ENCODE assay signal across 24 cellular contexts in the genomic region with DNA sequence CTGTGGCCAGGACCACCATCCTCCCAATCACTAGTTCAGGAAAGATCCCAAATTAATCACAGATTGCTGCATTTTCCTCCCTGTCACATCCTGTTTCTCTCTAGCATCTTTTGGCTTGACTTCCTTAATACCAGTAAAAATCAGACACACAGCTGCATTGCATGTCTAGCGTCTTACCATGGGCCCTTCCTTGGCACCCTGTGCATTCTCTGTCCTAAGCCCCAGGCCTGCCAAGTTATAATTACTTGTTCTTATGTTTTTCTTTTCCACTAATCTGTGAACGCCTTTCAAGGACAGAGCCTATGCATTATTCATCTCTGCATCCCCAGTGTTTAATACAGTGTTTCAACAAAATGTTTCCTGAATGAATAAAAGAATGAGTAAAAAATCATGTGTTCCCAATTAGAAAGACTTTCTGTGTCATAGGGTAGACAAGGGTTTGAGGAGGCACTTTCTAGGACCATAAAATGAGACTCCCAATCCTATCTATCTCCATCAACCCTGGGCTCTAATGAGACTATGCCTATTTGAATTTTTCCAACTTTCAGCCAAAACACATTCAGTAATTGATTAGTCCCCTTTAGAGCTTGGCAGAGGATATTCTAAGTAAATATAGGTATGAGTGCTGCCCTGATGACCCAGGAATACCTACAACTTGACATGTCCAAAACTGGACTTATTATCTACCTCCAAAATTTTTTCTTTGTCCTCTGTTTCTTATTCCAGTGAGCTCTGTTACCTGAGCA. TPM values are rescaled to one million over a fixed set of nuclear protein-coding genes. Genes with fewer than 3 reads are reported as not detected.
A peak's percentile ranks its signal among the peaks of the same experiment; 100 is the strongest.
DNase-seq lines count a peak whose midpoint lies in the region; ATAC-seq and TF ChIP-seq lines count a peak whose summit lies in the region.
"Had no signal": no experiment of that assay in that cellular context is flagged by ENCODE, and none has a peak within 500 bp of the region (broad histone marks: within the 10 kb centered on the region; RNA-seq: fewer than 3 reads in every experiment).

No MANE protein-coding gene starts in this region.

- POLR2A ChIA-PET in activated CD4-positive, alpha-beta T cell treated with anti-CD3 and anti-CD28 coated beads for 36 hours (lab: Charles Lee): interaction anchor here (0.6 kb wide), 1 partner anchor 1270 kb away, joined by 6 read pairs; no protein-coding TSS in a partner anchor

- TF ChIP-seq EP300 in gastroesophageal sphincter (IDR thresholded peaks at IDR 0.05): no peak

- no peaks in the 10 kb centered on the region for H3K27me3 Mint-ChIP-seq in activated CD4-positive, alpha-beta T cell treated with anti-CD3 and anti-CD28 coated beads for 36 hours
- H3K27me3 Mint-ChIP-seq: CD8-positive, alpha-beta memory T cell; naive B cell had no signal

- no peak overlapping the region for H3K4me3 Mint-ChIP-seq in activated CD4-positive, alpha-beta T cell treated with anti-CD3 and anti-CD28 coated beads for 36 hours
- H3K4me3 Mint-ChIP-seq: CD8-positive, alpha-beta memory T cell; naive B cell had no signal

- peaks cover 2% of the 10 kb centered on the region for H3K36me3 Mint-ChIP-seq in activated CD4-positive, alpha-beta T cell treated with anti-CD3 and anti-CD28 coated beads for 36 hours (ENCODE audit: low read depth)

- no peak overlapping the region for H3K4me3 ChIP-seq in right atrium auricular region
- H3K4me3 ChIP-seq in adipocyte (ENCODE audit: low read length): peak overlapping the region; percentile 42
- no peak overlapping the region for H3K4me3 ChIP-seq in gastroesophageal sphincter
- no peak overlapping the region for H3K4me3 ChIP-seq in tibial artery
- H3K4me3 ChIP-seq: lower lobe of right lung, SJSA1 had no signal

- H3K4me1 ChIP-seq in right atrium auricular region (peaks cover 0 to 5% of the 10 kb centered on the region in 2 donors), adipocyte (ENCODE audit: control insufficient read depth, insufficient read depth, low read length) (peaks cover 28% of the 10 kb centered on the region), gastroesophageal sphincter (peaks cover 0 to 21% (median 3%) of the 10 kb centered on the region in 3 donors), tibial artery (peaks cover 0 to 31% (median 16%) of the 10 kb centered on the region in 4 donors)
- H3K4me1 ChIP-seq: lower lobe of right lung, parathyroid adenoma, SJSA1 had no signal

- TF ChIP-seq POLR2A in gastroesophageal sphincter (IDR thresholded peaks at IDR 0.05): no peak

- H3K4me1 Mint-ChIP-seq in activated CD4-positive, alpha-beta T cell treated with anti-CD3 and anti-CD28 coated beads for 36 hours: no peaks in the 10 kb centered on the region
- H3K4me1 Mint-ChIP-seq: naive B cell had no signal

- H3K27ac ChIP-seq in right atrium auricular region: peak overlapping the region in 1 of 2 donors; percentile 46
- H3K27ac ChIP-seq in gastroesophageal sphincter: peak overlapping the region in 3 of 4 donors; percentile 30 to 51 (median 37)
- peak overlapping the region; percentile 20 to 29 for H3K27ac ChIP-seq in tibial artery
- H3K27ac ChIP-seq: lower lobe of right lung, parathyroid adenoma, SJSA1 had no signal

- DNase-seq in Right ventricle myocardium inferior (ENCODE audit: missing footprints) (no peak), right atrium auricular region (ENCODE audit: low spot score) (no peak), adipocyte (ENCODE audit: low read depth) (peak; percentile 75), tibial artery (no peak), GM10266 (ENCODE audit: extremely low spot score) (no peak)
- DNase-seq in activated CD4-positive, alpha-beta T cell treated with anti-CD3 and anti-CD28 coated beads for 36 hours: no peak
- DNase-seq: 8988T; activated CD4-positive, alpha-beta T cell treated with anti-CD3 and anti-CD28 coated beads for 1 hour; activated CD8-positive, alpha-beta memory T cell treated with anti-CD3 and anti-CD28 coated beads, Interleukin-2, amount 50 U/mL, for 48 hours; activated gamma-delta T cell treated with Interleukin-2 at 50 U/mL for 16 hours; CD8-positive, alpha-beta memory T cell; DMS79 treated with DMSO at 0.1 percent for 48 hours; foreskin melanocyte; naive B cell; NCI-H187; NCI-H446 treated with DMSO at 0.1 percent for 48 hours; stimulated activated naive CD4-positive, alpha-beta T cell treated with Interleukin-2 at 50 U/mL for 16 hours; T-helper 9 cell had no signal

- H3K27me3 ChIP-seq in right atrium auricular region (no peaks in the 10 kb centered on the region), adipocyte (replicated peaks; ENCODE audit: control insufficient read depth, insufficient read depth, low read length) (no peaks in the 10 kb centered on the region), gastroesophageal sphincter (no peaks in the 10 kb centered on the region), tibial artery (no peaks in the 10 kb centered on the region)
- H3K27me3 ChIP-seq: SJSA1 had no signal

- TF ChIP-seq CTCF in right atrium auricular region (IDR thresholded peaks at IDR 0.05) (no peak), gastroesophageal sphincter (IDR thresholded peaks at IDR 0.05) (no peak), tibial artery (IDR thresholded peaks at IDR 0.05) (no peak), GM10266 (IDR thresholded peaks at IDR 0.05; ENCODE audit: control insufficient read depth, insufficient read depth, low read depth, missing control alignments) (no peak)

- intact Hi-C loops in Right ventricle myocardium inferior (cut with DNase I): loop anchor here (5.0 kb wide), 1 partner anchor 77 kb away; no protein-coding TSS in a partner anchor
- intact Hi-C loops in tibial artery (cut with DNase I; ENCODE audit: low total_unique reads): no loop called here
- intact Hi-C loops in activated CD4-positive, alpha-beta T cell treated with anti-CD3 and anti-CD28 coated beads for 36 hours (cut with DNase I, micrococcal nuclease): no loop called here

- H3K27ac Mint-ChIP-seq in activated CD4-positive, alpha-beta T cell treated with anti-CD3 and anti-CD28 coated beads for 36 hours: no peak overlapping the region
- H3K27ac Mint-ChIP-seq: CD8-positive, alpha-beta memory T cell had no signal

- peak; percentile 39 for ATAC-seq in Right ventricle myocardium inferior
- ATAC-seq in gastroesophageal sphincter: no peak
- no peak for ATAC-seq in GM21381 (IDR thresholded peaks at IDR 0.05; ENCODE audit: unreplicated experiment)
- no peak for ATAC-seq in activated CD4-positive, alpha-beta T cell treated with anti-CD3 and anti-CD28 coated beads for 36 hours

- CTCF ChIA-PET in activated CD4-positive, alpha-beta T cell treated with anti-CD3 and anti-CD28 coated beads for 36 hours (lab: Charles Lee): no interaction called here

- 7% methylated on average over 2 of the region's 2 CpGs for WGBS in gastroesophageal sphincter (ENCODE audit: low coverage in 1 of 2), 2 donors

- H3K36me3 ChIP-seq in right atrium auricular region (no peaks in the 10 kb centered on the region), adipocyte (ENCODE audit: control insufficient read depth, insufficient read depth, low read length, severe bottlenecking) (no peaks in the 10 kb centered on the region), gastroesophageal sphincter (no peaks in the 10 kb centered on the region), tibial artery (no peaks in the 10 kb centered on the region)
- H3K36me3 ChIP-seq: lower lobe of right lung, SJSA1 had no signal

- H3K9me3 ChIP-seq in right atrium auricular region (no peaks in the 10 kb centered on the region), adipocyte (ENCODE audit: control insufficient read depth, low read length) (peaks cover 4% of the 10 kb centered on the region), gastroesophageal sphincter (no peaks in the 10 kb centered on the region), tibial artery (no peaks in the 10 kb centered on the region)
- H3K9me3 ChIP-seq: lower lobe of right lung, SJSA1 had no signal

- peaks cover 2% of the 10 kb centered on the region for H3K9me3 Mint-ChIP-seq in activated CD4-positive, alpha-beta T cell treated with anti-CD3 and anti-CD28 coated beads for 36 hours (ENCODE audit: low read depth)
- H3K9me3 Mint-ChIP-seq: CD8-positive, alpha-beta memory T cell had no signal

- H3K9ac ChIP-seq in adipocyte (ENCODE audit: low read length): peak overlapping the region; percentile 65
- H3K9ac ChIP-seq: parathyroid adenoma had no signal

RNA-seq across cellular contexts. Expression of gene NT5C1B, which starts 10.3 kb away (rescaled TPM):
- not detected for total RNA-seq in Right ventricle myocardium inferior
- total RNA-seq in right atrium auricular region: not detected
- total RNA-seq in gastroesophageal sphincter: under 1 TPM in 1 of 4 donors, not detected in 3; 0.39 TPM
- total RNA-seq in activated CD4-positive, alpha-beta T cell treated with anti-CD3 and anti-CD28 coated beads for 36 hours: not detected
- total RNA-seq: CD8-positive, alpha-beta memory T cell; lower lobe of right lung; SJSA1; ureter had no signal

RNA-seq across cellular contexts. Expression of gene RDH14, which starts 39.2 kb away (rescaled TPM):
- total RNA-seq in Right ventricle myocardium inferior (46.3 TPM), right atrium auricular region (10 to 100 TPM; 45.0 to 67.5 TPM), gastroesophageal sphincter (10 to 100 TPM; 49.7 to 76.3 (median 61.9) TPM)
- 10 to 100 TPM; 16.1 to 18.3 TPM for total RNA-seq in activated CD4-positive, alpha-beta T cell treated with anti-CD3 and anti-CD28 coated beads for 36 hours
